Comparison of ENCODE assay signal across 8 cellular contexts in the genomic region with DNA sequence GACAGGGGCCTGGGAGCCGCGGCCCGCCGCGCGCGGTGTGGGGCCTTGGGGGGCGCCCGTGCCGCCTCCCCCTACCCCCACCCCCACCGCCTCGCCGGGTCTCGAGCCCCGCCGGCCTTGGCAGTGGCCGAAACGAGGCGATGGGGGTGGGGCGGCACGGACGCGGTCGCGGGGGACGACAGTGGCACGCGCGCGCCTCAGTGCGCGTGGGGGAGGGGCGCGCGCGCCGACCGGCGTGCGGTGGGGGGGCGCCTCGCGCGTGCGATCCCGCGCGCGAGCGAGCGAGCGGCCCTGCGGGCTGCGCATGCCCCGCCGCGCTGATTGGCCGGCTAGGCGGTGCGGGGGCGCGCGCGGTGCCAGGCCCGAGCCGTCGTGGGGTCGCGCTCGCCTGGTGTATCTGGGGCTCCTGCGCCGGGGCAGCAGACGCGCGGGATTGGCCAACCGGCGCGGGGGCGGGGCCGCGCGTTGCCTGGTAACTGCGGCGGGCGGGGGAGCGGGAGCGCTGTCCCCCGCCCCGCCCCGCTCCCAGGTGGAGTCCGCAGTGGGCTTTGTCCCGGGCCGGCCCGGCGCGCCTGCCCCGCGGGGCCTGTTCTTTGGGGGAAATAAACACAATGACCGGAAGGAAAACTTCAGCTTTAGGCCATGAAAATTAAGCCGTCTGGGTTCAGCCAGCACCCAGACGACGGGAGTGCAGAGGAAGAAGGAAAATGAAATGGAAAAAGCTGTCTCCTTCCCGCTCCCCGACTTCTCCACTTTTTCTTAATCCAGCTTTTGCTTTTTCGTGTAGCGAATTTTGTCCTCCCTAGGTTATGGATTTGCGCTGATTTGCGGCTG. TPM values are rescaled to one million over a fixed set of nuclear protein-coding genes. Genes with fewer than 3 reads are reported as not detected.
DNase-seq lines count a peak whose midpoint lies in the region; ATAC-seq and TF ChIP-seq lines count a peak whose summit lies in the region.

No MANE protein-coding gene starts in this region.

- no peaks in the 10 kb centered on the region for H3K27me3 ChIP-seq in CD4-positive, CD25-positive, alpha-beta regulatory T cell (ENCODE audit: control insufficient read depth, insufficient read depth, low read length)
- H3K27me3 ChIP-seq in lung (ENCODE audit: control insufficient read depth, insufficient read depth) = no peaks in the 10 kb centered on the region

- peak overlapping the region; percentile 83 for H3K27ac ChIP-seq in CD4-positive, CD25-positive, alpha-beta regulatory T cell (ENCODE audit: insufficient read depth, low read length, poor library complexity, severe bottlenecking)
- peak overlapping the region; percentile 99 to 100 for H3K27ac ChIP-seq in lung (ENCODE audit: low read depth in 1 of 2, low read length in 1 of 2)

- H3K27me3 Mint-ChIP-seq in CD4-positive, CD25-positive, alpha-beta regulatory T cell = peaks cover 6% of the 10 kb centered on the region

- peak overlapping the region; percentile 77 to 89 (median 85) for H3K27ac Mint-ChIP-seq in CD4-positive, CD25-positive, alpha-beta regulatory T cell

- TF ChIP-seq CTCF in lung (IDR thresholded peaks at IDR 0.05; ENCODE audit: control extremely low read depth, extremely low read depth) = no peak

- peak; percentile 66 to 67 for ATAC-seq in CD4-positive, CD25-positive, alpha-beta regulatory T cell (ENCODE audit: low read depth in 2 of 2)
- ATAC-seq in GM19452 (IDR thresholded peaks at IDR 0.05; ENCODE audit: unreplicated experiment) (peak; percentile 52), lung (ENCODE audit: insufficient read depth, low FRiP score) (peak; percentile 80)

- H3K36me3 Mint-ChIP-seq in CD4-positive, CD25-positive, alpha-beta regulatory T cell = peaks cover 5% of the 10 kb centered on the region

- peaks cover 32 to 61% (median 35%) of the 10 kb centered on the region in 4 donors for H3K4me1 Mint-ChIP-seq in CD4-positive, CD25-positive, alpha-beta regulatory T cell

- H3K4me1 ChIP-seq in CD4-positive, CD25-positive, alpha-beta regulatory T cell (ENCODE audit: control insufficient read depth, insufficient read depth, low read length, poor library complexity, severe bottlenecking) = peaks cover 53% of the 10 kb centered on the region
- peaks cover 14 to 17% of the 10 kb centered on the region in 2 donors for H3K4me1 ChIP-seq in lung (ENCODE audit: control insufficient read depth in 2 of 2, insufficient read depth in 2 of 2, low read length in 2 of 2)

- no peaks in the 10 kb centered on the region for H3K36me3 ChIP-seq in CD4-positive, CD25-positive, alpha-beta regulatory T cell (ENCODE audit: control insufficient read depth, insufficient read depth, low read length)
- no peaks in the 10 kb centered on the region for H3K36me3 ChIP-seq in lung (ENCODE audit: control insufficient read depth in 2 of 2, insufficient read depth in 2 of 2, low read length in 2 of 2)

- H3K9me3 Mint-ChIP-seq in CD4-positive, CD25-positive, alpha-beta regulatory T cell = peaks cover 0 to 1% (median 0%) of the 10 kb centered on the region in 7 donors

- 2 to 6% methylated on average over 37 to 107 of the region's 108 CpGs for WGBS in lung, 2 donors

- DNase-seq in CD4-positive, CD25-positive, alpha-beta regulatory T cell = peak; percentile 81 to 91 (median 87)
- DNase-seq in HK-2 (ENCODE audit: unreplicated experiment) (peak; percentile 92), NCI-H82 treated with DMSO at 0.1 percent for 48 hours (lab: John Stamatoyannopoulos, UW; ENCODE audit: unreplicated experiment) (peak; percentile 77), ecto neural progenitor cell (ENCODE audit: low spot score) (peak; percentile 96), lung (ENCODE audit: low spot score) (peak; percentile 91)
- DNase-seq in activated CD8-positive, alpha-beta memory T cell treated with anti-CD3 and anti-CD28 coated beads for 1 hour (ENCODE audit: extremely low read depth in 1 of 2, low read depth in 1 of 2) = peak; percentile 69 to 87
- peak; percentile 70 to 80 (median 75) for DNase-seq in stimulated activated CD4-positive, alpha-beta T cell treated with anti-CD3 and anti-CD28 coated beads, TNF-alpha, amount 100 ng/mL, for 1 hour (ENCODE audit: low read depth in 3 of 3, low spot score in 1 of 3)

- no peaks in the 10 kb centered on the region for H3K9me3 ChIP-seq in CD4-positive, CD25-positive, alpha-beta regulatory T cell (ENCODE audit: control insufficient read depth in 2 of 2, low read length in 2 of 2)
- no peaks in the 10 kb centered on the region for H3K9me3 ChIP-seq in lung (ENCODE audit: control insufficient read depth in 2 of 2, insufficient read depth in 1 of 2, low read length in 1 of 2)

- peak overlapping the region; percentile 77 for H3K4me3 ChIP-seq in CD4-positive, CD25-positive, alpha-beta regulatory T cell (ENCODE audit: low read depth, low read length)
- H3K4me3 ChIP-seq in lung = peak overlapping the region; percentile 92

- peak overlapping the region; percentile 77 to 95 (median 87) for H3K4me3 Mint-ChIP-seq in CD4-positive, CD25-positive, alpha-beta regulatory T cell

RNA-seq across cellular contexts. Expression of gene GTF2I, which starts 0.9 kb away (rescaled TPM):
- 125 TPM for total RNA-seq in CD4-positive, CD25-positive, alpha-beta regulatory T cell
- 10 to 100 TPM; 37.7 to 47.6 (median 40.6) TPM for polyA plus RNA-seq in CD4-positive, CD25-positive, alpha-beta regulatory T cell
- 100 to 1,000 TPM; 224 to 353 TPM for total RNA-seq in lung
- polyA plus RNA-seq in lung = 10 to 100 TPM; 27.7 to 53.3 TPM

Comparison
In these comparisons a context has a peak if more than half of its experiments do, and no peak if none do; other contexts are left out.
1. Peak in every context shown above with its lines: DNase-seq, ATAC-seq, H3K4me3 ChIP-seq and H3K27ac ChIP-seq.